In genomic region chr1:100903777-100904176, GRCh38 we compare ENCODE assay signal across 11 cellular contexts.
"Had no signal": no experiment of that assay in that cellular context is flagged by ENCODE, and none has a peak within 500 bp of the region (broad histone marks: within the 10 kb centered on the region; RNA-seq: fewer than 3 reads in every experiment).

No MANE protein-coding gene starts in this region.

- H3K9me3 Mint-ChIP-seq: GM23338, HFFc6 had no signal

- H3K4me1 Mint-ChIP-seq: GM23338, H9 had no signal

- ATAC-seq: GM23338, HCT116 had no signal

- DNase-seq: GM23248, GOT3, H7, H9, HCEC 1CT, HFFc6 had no signal

- H3K27ac ChIP-seq: GM23248 had no signal

- H3K9ac ChIP-seq: GM23248 had no signal

- H3K4me2 ChIP-seq: GM23338 had no signal

- FAIRE-seq: H1, H54 had no signal

- H3K4me1 ChIP-seq: HAP-1 had no signal

- H3K4me3 ChIP-seq: GM23248, GM23338, HAP-1 had no signal

- H3K4me3 Mint-ChIP-seq: GM23338, H9, HFFc6 had no signal

- H3K27ac Mint-ChIP-seq: GM23338, H9, HFFc6 had no signal

- H2AFZ ChIP-seq: GM23248, GM23338 had no signal

- H3K9me3 ChIP-seq: HAP-1 had no signal
